In genomic region chr11:119101367-119101758, GRCh38 we compare ENCODE assay signal across 6 cellular contexts. TPM values are rescaled to one million over a fixed set of nuclear protein-coding genes. Genes with fewer than 3 reads are reported as not detected.
DNase-seq lines count a peak whose midpoint lies in the region; ATAC-seq and TF ChIP-seq lines count a peak whose summit lies in the region.

No MANE protein-coding gene starts in this region.

- no peak for DNase-seq in activated T-cell treated with anti-CD3 and anti-CD28 coated beads, Interleukin-2, amount 50 U/mL, for 24 hours
- DNase-seq in activated T-cell treated with anti-CD3 and anti-CD28 coated beads for 4 hours, result no peak
- peak; percentile 65 for DNase-seq in NCI-H146 treated with DMSO at 0.1 percent for 48 hours (lab: John Stamatoyannopoulos, UW; ENCODE audit: unreplicated experiment)
- DNase-seq in fibroblast of gingiva (ENCODE audit: low read depth), result peak; percentile 26
- DNase-seq in stomach, result no peak

- H3K27ac ChIP-seq in stomach, result peak overlapping the region; percentile 89 to 94 (median 92)

- peaks cover 43% of the 10 kb centered on the region for H3K4me1 Mint-ChIP-seq in activated T-cell treated with anti-CD3 and anti-CD28 coated beads, Interleukin-2, amount 50 U/mL, for 24 hours (ENCODE audit: low read depth)

- H3K4me1 ChIP-seq in stomach, result peaks cover 21 to 43% (median 33%) of the 10 kb centered on the region in 4 donors

- H3K4me3 Mint-ChIP-seq in activated T-cell treated with anti-CD3 and anti-CD28 coated beads, Interleukin-2, amount 50 U/mL, for 24 hours, result peak overlapping the region; percentile 88

- H3K9me3 Mint-ChIP-seq in activated T-cell treated with anti-CD3 and anti-CD28 coated beads, Interleukin-2, amount 50 U/mL, for 24 hours, result no peaks in the 10 kb centered on the region

- no peak for TF ChIP-seq POLR2A in stomach (IDR thresholded peaks at IDR 0.05)

- intact Hi-C loops in stomach (cut with DNase I; ENCODE audit: low total_unique reads), result no loop called here

- peaks cover 17 to 26% (median 24%) of the 10 kb centered on the region in 4 donors for H3K36me3 ChIP-seq in stomach

- H3K27ac Mint-ChIP-seq in activated T-cell treated with anti-CD3 and anti-CD28 coated beads, Interleukin-2, amount 50 U/mL, for 24 hours, result peak overlapping the region; percentile 99

- peaks cover 56% of the 10 kb centered on the region for H3K36me3 Mint-ChIP-seq in activated T-cell treated with anti-CD3 and anti-CD28 coated beads, Interleukin-2, amount 50 U/mL, for 24 hours (ENCODE audit: low read depth)

- TF ChIP-seq CTCF in stomach (IDR thresholded peaks at IDR 0.05), result no peak

- no peak for TF ChIP-seq EP300 in stomach (IDR thresholded peaks at IDR 0.05)

- peak overlapping the region; percentile 76 to 92 (median 84) for H3K4me3 ChIP-seq in stomach

- H3K27me3 ChIP-seq in stomach, result no peaks in the 10 kb centered on the region

- H3K9me3 ChIP-seq in stomach, result no peaks in the 10 kb centered on the region

- WGBS in stomach, 5 donors, result 0 to 1% (median 0%) methylated on average over 14 to 22 of the region's 22 CpGs

- no peak for ATAC-seq in GM18873 (IDR thresholded peaks at IDR 0.05; ENCODE audit: low FRiP score, unreplicated experiment)

- no peaks in the 10 kb centered on the region for H3K27me3 Mint-ChIP-seq in activated T-cell treated with anti-CD3 and anti-CD28 coated beads, Interleukin-2, amount 50 U/mL, for 24 hours

RNA-seq across cellular contexts. Expression of gene DPAGT1, which starts 0.3 kb away (rescaled TPM):
- 10 to 100 TPM in 3 of 5 donors, 1 to 10 TPM in 2; 2.3 to 27.7 (median 13.2) TPM for total RNA-seq in stomach
- polyA plus RNA-seq in stomach, result 10 to 100 TPM; 14.4 to 28.5 (median 14.5) TPM

RNA-seq across cellular contexts. Expression of gene C2CD2L, which starts 5.8 kb away (rescaled TPM):
- total RNA-seq in stomach, result 10 to 100 TPM in 3 of 5 donors, 1 to 10 TPM in 2; 2.6 to 19.9 (median 13.4) TPM
- polyA plus RNA-seq in stomach, result 1 to 10 TPM; 1.7 to 6.1 (median 2.4) TPM

RNA-seq across cellular contexts. Expression of gene HMBS, which starts 16.7 kb away (rescaled TPM):
- 10 to 100 TPM in 1 of 5 donors, 1 to 10 TPM in 3, not detected in 1; 3.8 to 15.9 (median 8.1) TPM for total RNA-seq in stomach
- polyA plus RNA-seq in stomach, result 10 to 100 TPM; 23.0 to 25.0 (median 23.5) TPM

RNA-seq across cellular contexts. Expression of gene HINFP, which starts 20.0 kb away (rescaled TPM):
- total RNA-seq in stomach, result 10 to 100 TPM; 17.1 to 80.8 (median 43.6) TPM
- polyA plus RNA-seq in stomach, result 10 to 100 TPM in 2 of 3 donors, 1 to 10 TPM in 1; 9.2 to 11.9 (median 10.1) TPM

RNA-seq across cellular contexts. Expression of gene VPS11, which starts 33.7 kb away (rescaled TPM):
- total RNA-seq in stomach, result 100 to 1,000 TPM in 1 of 5 donors, 10 to 100 TPM in 3, 1 to 10 TPM in 1; 8.2 to 190 (median 21.1) TPM
- 10 to 100 TPM; 25.5 to 43.1 (median 40.9) TPM for polyA plus RNA-seq in stomach

Comparison
In these comparisons a context has a peak if more than half of its experiments do, and no peak if none do; other contexts are left out.
1. DNase-seq: peak in NCI-H146 treated with DMSO at 0.1 percent for 48 hours (single experiment) and fibroblast of gingiva (single experiment); none in activated T-cell treated with anti-CD3 and anti-CD28 coated beads, Interleukin-2, amount 50 U/mL, for 24 hours (single experiment), activated T-cell treated with anti-CD3 and anti-CD28 coated beads for 4 hours (single experiment) and stomach (single experiment).